ENCODE assay signal across 1 cellular context in genomic region chr13:38697628-38698333, GRCh38.
TF ChIP-seq lines count a peak whose summit lies in the region.

No MANE protein-coding gene starts in this region.

TF ChIP-seq in H1, 55 proteins besides CTCF, POLR2A, EP300 and RAD21 (continued from another document):
- TF ChIP-seq BACH1 (IDR thresholded peaks at IDR 0.05; ENCODE audit: low read length) (no peak), MAFK (IDR thresholded peaks at IDR 0.05; ENCODE audit: low read depth, low read length) (no peak), HDAC6 (IDR thresholded peaks at IDR 0.05; ENCODE audit: low read depth, low read length) (no peak), RBBP5 (IDR thresholded peaks at IDR 0.05; ENCODE audit: borderline replicate concordance, low read depth, low read length) (no peak), HDAC2 (IDR thresholded peaks at IDR 0.05; ENCODE audit: borderline replicate concordance in 1 of 2, low read depth in 2 of 2, low read length in 2 of 2) (no peak), BRCA1 (IDR thresholded peaks at IDR 0.05; ENCODE audit: low read depth, low read length) (no peak), SRF (IDR thresholded peaks at IDR 0.05; ENCODE audit: low read depth, low read length) (no peak), SIN3A (conservative IDR thresholded peaks at IDR 0.05 in 1 of 2, IDR thresholded peaks at IDR 0.05 in 1 of 2; ENCODE audit: low read depth in 1 of 2, low read length in 2 of 2) (no peak), KDM4A (IDR thresholded peaks at IDR 0.05; ENCODE audit: low read depth, low read length, severe bottlenecking) (no peak), SUZ12 (IDR thresholded peaks at IDR 0.05; ENCODE audit: low read length) (no peak), KDM1A (IDR thresholded peaks at IDR 0.05; ENCODE audit: borderline replicate concordance, low read length) (no peak), GABPA (IDR thresholded peaks at IDR 0.05; ENCODE audit: borderline replicate concordance, insufficient read depth, low read length) (no peak), E2F6 (IDR thresholded peaks at IDR 0.05) (no peak), PHF8 (conservative IDR thresholded peaks at IDR 0.05; ENCODE audit: low read depth, low read length) (no peak)
